ENCODE assay signal across 9 cellular contexts in genomic region chr3:4750306-4751056, GRCh38.
DNase-seq lines count a peak whose midpoint lies in the region; ATAC-seq and TF ChIP-seq lines count a peak whose summit lies in the region.
"Had no signal": no experiment of that assay in that cellular context is flagged by ENCODE, and none has a peak within 500 bp of the region (broad histone marks: within the 10 kb centered on the region; RNA-seq: fewer than 3 reads in every experiment).

No MANE protein-coding gene starts in this region.

- no peaks in the 10 kb centered on the region for H3K36me3 ChIP-seq in mesodermal cell (ENCODE audit: control insufficient read depth, insufficient read depth, low read length)
- no peaks in the 10 kb centered on the region for H3K36me3 ChIP-seq in tibial nerve

- no peak for ATAC-seq in GM18858 (IDR thresholded peaks at IDR 0.05; ENCODE audit: unreplicated experiment)

- no peaks in the 10 kb centered on the region for H3K27me3 ChIP-seq in tibial nerve

- H3K9me3 ChIP-seq in mesodermal cell (ENCODE audit: control insufficient read depth, low read length) (no peaks in the 10 kb centered on the region), tibial nerve (no peaks in the 10 kb centered on the region)

- H3K4me1 ChIP-seq in mesodermal cell (ENCODE audit: control insufficient read depth, insufficient read depth, low read length, poor library complexity, severe bottlenecking) (peaks cover 9% of the 10 kb centered on the region), tibial nerve (peaks cover 0 to 28% (median 20%) of the 10 kb centered on the region in 4 donors)

- no peak for TF ChIP-seq EP300 in tibial nerve (IDR thresholded peaks at IDR 0.05)

- peak overlapping the region; percentile 51 for H3K27ac ChIP-seq in mesodermal cell (ENCODE audit: low read depth, low read length, severe bottlenecking)
- H3K27ac ChIP-seq in tibial nerve: peak overlapping the region in 3 of 4 donors; percentile 54 to 76 (median 55)
- H3K27ac ChIP-seq: C4-2B had no signal

- TF ChIP-seq CTCF in tibial nerve (IDR thresholded peaks at IDR 0.05): no peak

- DNase-seq in activated naive CD4-positive, alpha-beta T cell treated with Interleukin-2 at 50 U/mL for 16 hours: peak; percentile 36
- no peak for DNase-seq in activated naive CD4-positive, alpha-beta T cell treated with anti-CD3 and anti-CD28 coated beads, Interleukin-2, amount 50 U/mL, for 16 hours
- DNase-seq in cerebellar nuclear complex (lab: John Stamatoyannopoulos, UW) (peak; percentile 59 to 60), tibial nerve (ENCODE audit: low spot score in 2 of 2) (no peak), dedifferentiated amniotic fluid mesenchymal stem cell (ENCODE audit: extremely low spot score) (no peak)
- no peak for DNase-seq in activated CD8-positive, alpha-beta memory T cell treated with anti-CD3 and anti-CD28 coated beads for 24 hours

- H3K4me3 ChIP-seq in mesodermal cell (ENCODE audit: extremely low read depth, insufficient read depth, low read length, poor library complexity, severe bottlenecking): no peak overlapping the region
- H3K4me3 ChIP-seq in tibial nerve: no peak overlapping the region

- 62 to 100% methylated on average over 2 to 3 of the region's 7 CpGs for WGBS in mesodermal cell (ENCODE audit: insufficient coverage in 2 of 2), 2 experiments
- WGBS in tibial nerve, 2 donors: 38 to 42% methylated on average over 7 of the region's 7 CpGs

- TF ChIP-seq POLR2A in tibial nerve (IDR thresholded peaks at IDR 0.05): no peak

Comparison
In these comparisons a context has a peak if more than half of its experiments do, and no peak if none do; other contexts are left out.
1. DNase-seq: peak in activated naive CD4-positive, alpha-beta T cell treated with Interleukin-2 at 50 U/mL for 16 hours (single experiment) and cerebellar nuclear complex (2 of 2); none in activated naive CD4-positive, alpha-beta T cell treated with anti-CD3 and anti-CD28 coated beads, Interleukin-2, amount 50 U/mL, for 16 hours (single experiment), tibial nerve (0 of 2), dedifferentiated amniotic fluid mesenchymal stem cell (single experiment) and activated CD8-positive, alpha-beta memory T cell treated with anti-CD3 and anti-CD28 coated beads for 24 hours (single experiment).